ENCODE assay signal across 10 cellular contexts in genomic region chr1:8472668-8473067, GRCh38.
DNase-seq lines count a peak whose midpoint lies in the region; ATAC-seq and TF ChIP-seq lines count a peak whose summit lies in the region.
"Had no signal": no experiment of that assay in that cellular context is flagged by ENCODE, and none has a peak within 500 bp of the region (broad histone marks: within the 10 kb centered on the region; RNA-seq: fewer than 3 reads in every experiment).

No MANE protein-coding gene starts in this region.

- intact Hi-C loops in activated CD8-positive, alpha-beta T cell treated with anti-CD3 and anti-CD28 coated beads for 36 hours (cut with micrococcal nuclease), result loop anchor here (2.0 to 10.0 kb wide), 2 partner anchors 48 to 52 kb away; no protein-coding TSS in a partner anchor
- intact Hi-C loops in adrenal gland (cut with DNase I), result no loop called here
- intact Hi-C loops in upper lobe of right lung (cut with DNase I), result no loop called here

- no peaks in the 10 kb centered on the region for H3K36me3 ChIP-seq in parathyroid adenoma (ENCODE audit: control insufficient read depth, insufficient read depth, low read length)
- no peaks in the 10 kb centered on the region for H3K36me3 ChIP-seq in adrenal gland (replicated peaks in 1 of 2)
- H3K36me3 ChIP-seq in upper lobe of right lung, result no peaks in the 10 kb centered on the region

- no peaks in the 10 kb centered on the region for H3K9me3 Mint-ChIP-seq in activated CD8-positive, alpha-beta T cell treated with anti-CD3 and anti-CD28 coated beads for 36 hours
- H3K9me3 Mint-ChIP-seq: T-helper 1 cell treated with Interleukin-12 subunit alpha and Interleukin-12 subunit beta and Interleukin-4 antibody, amounts not matched to agents 30 μg/mL and 1 μg/mL, for 36 hours had no signal

- no peak for TF ChIP-seq POLR2A in adrenal gland (IDR thresholded peaks at IDR 0.05)

- H3K9me3 ChIP-seq in parathyroid adenoma (ENCODE audit: control insufficient read depth, low read length) (no peaks in the 10 kb centered on the region), adrenal gland (replicated peaks in 1 of 3) (no peaks in the 10 kb centered on the region), upper lobe of right lung (no peaks in the 10 kb centered on the region)

- no peak overlapping the region for H3K4me3 ChIP-seq in GM12864 (ENCODE audit: low read depth, low read length)
- no peak overlapping the region for H3K4me3 ChIP-seq in parathyroid adenoma (ENCODE audit: low read depth, low read length)
- H3K4me3 ChIP-seq in adrenal gland, result no peak overlapping the region
- no peak overlapping the region for H3K4me3 ChIP-seq in upper lobe of right lung

- H3K9ac ChIP-seq in parathyroid adenoma, result no peak overlapping the region

- CTCF ChIA-PET in activated CD8-positive, alpha-beta T cell treated with anti-CD3 and anti-CD28 coated beads for 36 hours (lab: Charles Lee), result interaction anchor here (0.6 to 1.8 kb wide), 5 partner anchors 13 to 254 kb away, joined by 3 to 7 read pairs (median 3); no protein-coding TSS in a partner anchor

- peaks cover 53% of the 10 kb centered on the region for H3K4me1 Mint-ChIP-seq in activated CD8-positive, alpha-beta T cell treated with anti-CD3 and anti-CD28 coated beads for 36 hours (ENCODE audit: low read depth)

- H3K4me2 ChIP-seq in parathyroid adenoma (ENCODE audit: low read length), result peak overlapping the region; percentile 9

- DNase-seq in GM12864 (ENCODE audit: low read depth) (peak; percentile 64), adrenal gland (no peak), DMS53 (lab: John Stamatoyannopoulos, UW) (no peak), upper lobe of right lung (no peak), glomerular visceral epithelial cell (ENCODE audit: extremely low spot score) (no peak)
- peak; percentile 84 for DNase-seq in activated CD8-positive, alpha-beta T cell treated with anti-CD3 and anti-CD28 coated beads for 36 hours

- H2AFZ ChIP-seq in parathyroid adenoma, result no peak overlapping the region

- H3K27ac ChIP-seq in parathyroid adenoma (no peak overlapping the region), adrenal gland (no peak overlapping the region), upper lobe of right lung (no peak overlapping the region)
- H3K27ac ChIP-seq: C4-2B had no signal

- peaks cover 4% of the 10 kb centered on the region for H3K79me2 ChIP-seq in parathyroid adenoma

- H3K4me3 Mint-ChIP-seq in activated CD8-positive, alpha-beta T cell treated with anti-CD3 and anti-CD28 coated beads for 36 hours, result peak overlapping the region; percentile 4
- H3K4me3 Mint-ChIP-seq: T-helper 1 cell treated with Interleukin-12 subunit alpha and Interleukin-12 subunit beta and Interleukin-4 antibody, amounts not matched to agents 30 μg/mL and 1 μg/mL, for 36 hours had no signal

- TF ChIP-seq CTCF in GM12864 (IDR thresholded peaks at IDR 0.05; ENCODE audit: low read depth, low read length, missing control alignments) (no peak), parathyroid adenoma (IDR thresholded peaks at IDR 0.05) (no peak), adrenal gland (IDR thresholded peaks at IDR 0.05) (no peak), upper lobe of right lung (IDR thresholded peaks at IDR 0.05) (no peak)
- TF ChIP-seq CTCF in activated CD8-positive, alpha-beta T cell treated with anti-CD3 and anti-CD28 coated beads for 36 hours (IDR thresholded peaks at IDR 0.05), result no peak

- no peaks in the 10 kb centered on the region for H3K27me3 Mint-ChIP-seq in activated CD8-positive, alpha-beta T cell treated with anti-CD3 and anti-CD28 coated beads for 36 hours

- H3K4me1 ChIP-seq in parathyroid adenoma (no peaks in the 10 kb centered on the region), adrenal gland (replicated peaks in 1 of 2) (peaks cover 10 to 20% of the 10 kb centered on the region in 2 donors), upper lobe of right lung (peaks cover 19% of the 10 kb centered on the region)

- ATAC-seq in HG02623 (IDR thresholded peaks at IDR 0.05; ENCODE audit: unreplicated experiment), result peak; percentile 37
- peak; percentile 78 for ATAC-seq in activated CD8-positive, alpha-beta T cell treated with anti-CD3 and anti-CD28 coated beads for 36 hours
- no peak for ATAC-seq in upper lobe of right lung

- H3K36me3 Mint-ChIP-seq in activated CD8-positive, alpha-beta T cell treated with anti-CD3 and anti-CD28 coated beads for 36 hours (ENCODE audit: low read depth), result no peaks in the 10 kb centered on the region

- WGBS in adrenal gland, 4 donors, result 88 to 98% (median 94%) methylated on average over 2 of the region's 2 CpGs

- H3K27me3 ChIP-seq in parathyroid adenoma (ENCODE audit: control insufficient read depth, insufficient read depth, low read length) (no peaks in the 10 kb centered on the region), adrenal gland (no peaks in the 10 kb centered on the region), upper lobe of right lung (no peaks in the 10 kb centered on the region)

- H3K27ac Mint-ChIP-seq in activated CD8-positive, alpha-beta T cell treated with anti-CD3 and anti-CD28 coated beads for 36 hours, result peak overlapping the region; percentile 51
- H3K27ac Mint-ChIP-seq: T-helper 1 cell treated with Interleukin-12 subunit alpha and Interleukin-12 subunit beta and Interleukin-4 antibody, amounts not matched to agents 30 μg/mL and 1 μg/mL, for 36 hours had no signal

- POLR2A ChIA-PET in activated CD8-positive, alpha-beta T cell treated with anti-CD3 and anti-CD28 coated beads for 36 hours (lab: Charles Lee), result no interaction called here

Comparison
In these comparisons a context has a peak if more than half of its experiments do, and no peak if none do; other contexts are left out.
1. DNase-seq: peak in GM12864 (single experiment) and activated CD8-positive, alpha-beta T cell treated with anti-CD3 and anti-CD28 coated beads for 36 hours (single experiment); none in adrenal gland (0 of 7), DMS53 (single experiment), upper lobe of right lung (single experiment) and glomerular visceral epithelial cell (single experiment).